10 cellular contexts compared by ENCODE assay signal in genomic region chr20:11216451-11217314, GRCh38.
A peak's percentile ranks its signal among the peaks of the same experiment; 100 is the strongest.
DNase-seq lines count a peak whose midpoint lies in the region; ATAC-seq and TF ChIP-seq lines count a peak whose summit lies in the region.
"Had no signal": no experiment of that assay in that cellular context is flagged by ENCODE, and none has a peak within 500 bp of the region (broad histone marks: within the 10 kb centered on the region; RNA-seq: fewer than 3 reads in every experiment).

No MANE protein-coding gene starts in this region.

- DNase-seq in HuH-7.5 (ENCODE audit: low spot score) = peak; percentile 13
- peak; percentile 64 to 84 for DNase-seq in cardiac fibroblast (ENCODE audit: low read depth in 2 of 2)
- DNase-seq in left lung = no peak
- DNase-seq in upper lobe of right lung = no peak
- no peak for DNase-seq in NCI-H2081 treated with DMSO at 0.1 percent for 48 hours (lab: John Stamatoyannopoulos, UW)
- DNase-seq in NAMALWA (ENCODE audit: low spot score) = no peak
- DNase-seq: anterior cingulate cortex, OCI-M1 had no signal

- TF ChIP-seq CTCF in cardiac fibroblast (IDR thresholded peaks at IDR 0.05; ENCODE audit: low read depth, low read length) (no peak), left lung (IDR thresholded peaks at IDR 0.05) (no peak), upper lobe of right lung (IDR thresholded peaks at IDR 0.05) (no peak)

- intact Hi-C loops in left lung (cut with DNase I) (loop anchor here in 1 of 2 donors (10.0 kb wide), 1 partner anchor 542 kb away; the partner anchor contains the start of gene JAG1), upper lobe of right lung (cut with DNase I) (no loop called here)

- H3K27ac ChIP-seq in left lung (no peak overlapping the region), upper lobe of right lung (peak overlapping the region; percentile 15)

- peak; percentile 13 for ATAC-seq in left lung
- peak; percentile 24 for ATAC-seq in upper lobe of right lung
- ATAC-seq in GM21515 (IDR thresholded peaks at IDR 0.05; ENCODE audit: unreplicated experiment) = no peak

- no peaks in the 10 kb centered on the region for H3K9me3 ChIP-seq in left lung
- H3K9me3 ChIP-seq in upper lobe of right lung = no peaks in the 10 kb centered on the region

- H3K4me1 ChIP-seq in left lung (peaks cover 9 to 13% of the 10 kb centered on the region in 2 donors), upper lobe of right lung (peaks cover 20% of the 10 kb centered on the region)

- H3K36me3 ChIP-seq in left lung (no peaks in the 10 kb centered on the region), upper lobe of right lung (no peaks in the 10 kb centered on the region)

- no peaks in the 10 kb centered on the region for H3K27me3 ChIP-seq in left lung
- H3K27me3 ChIP-seq in upper lobe of right lung = no peaks in the 10 kb centered on the region

- no peak overlapping the region for H3K4me3 ChIP-seq in cardiac fibroblast (replicated peaks in 1 of 2; ENCODE audit: low read depth in 2 of 2, low read length in 2 of 2)
- H3K4me3 ChIP-seq in left lung = no peak overlapping the region
- no peak overlapping the region for H3K4me3 ChIP-seq in upper lobe of right lung
- H3K4me3 ChIP-seq: skin epidermis had no signal

Comparison
In these comparisons a context has a peak if more than half of its experiments do, and no peak if none do; other contexts are left out.
1. DNase-seq: peak in HuH-7.5 (single experiment) and cardiac fibroblast (2 of 2); none in left lung (0 of 2), upper lobe of right lung (single experiment), NCI-H2081 treated with DMSO at 0.1 percent for 48 hours (single experiment) and NAMALWA (single experiment).